Comparison of ENCODE assay signal across 2 cellular contexts in genomic region chr14:56247495-56248087, GRCh38.
A peak's percentile ranks its signal among the peaks of the same experiment; 100 is the strongest.
TF ChIP-seq lines count a peak whose summit lies in the region.

No MANE protein-coding gene starts in this region.

TF ChIP-seq in SK-N-SH, 30 proteins besides CTCF, POLR2A, EP300 and RAD21:
- peak; percentile 36 for TF ChIP-seq SMC3 (IDR thresholded peaks at IDR 0.05; ENCODE audit: low read depth, low read length)
- TF ChIP-seq TCF12 (IDR thresholded peaks at IDR 0.05) = no peak

TF ChIP-seq in SK-N-SH treated with all-trans-retinoic acid at 6 μM for 48 hours, 23 proteins besides CTCF, POLR2A, EP300 and RAD21:
- TF ChIP-seq TSHZ2 (CRISPR knock-in tag; IDR thresholded peaks at IDR 0.05) (no peak), BACH2 (CRISPR knock-in tag; IDR thresholded peaks at IDR 0.05; ENCODE audit: borderline replicate concordance) (no peak), CREB5 (CRISPR knock-in tag; IDR thresholded peaks at IDR 0.05; ENCODE audit: low read depth) (no peak), TOX (CRISPR knock-in tag; IDR thresholded peaks at IDR 0.05; ENCODE audit: borderline replicate concordance) (no peak), ZFP30 (CRISPR knock-in tag; IDR thresholded peaks at IDR 0.05) (no peak), CSDC2 (CRISPR knock-in tag; IDR thresholded peaks at IDR 0.05) (no peak)
